In genomic region chr20:62461834-62462233, GRCh38 we compare ENCODE assay signal across 32 cellular contexts. TPM values are rescaled to one million over a fixed set of nuclear protein-coding genes. Genes with fewer than 3 reads are reported as not detected.
"Had no signal": no experiment of that assay in that cellular context is flagged by ENCODE, and none has a peak within 500 bp of the region (broad histone marks: within the 10 kb centered on the region; RNA-seq: fewer than 3 reads in every experiment).

No MANE protein-coding gene starts in this region.

- H3K36me3 ChIP-seq: left lung, lower lobe of right lung, neutrophil, right lobe of liver, tibial nerve, upper lobe of left lung, vagina had no signal

- DNase-seq: hypothalamus; immature natural killer cell; kidney; left lung; lower lobe of right lung; mammary epithelial cell; mesenchymal stem cell; naive thymus-derived CD8-positive, alpha-beta T cell; occipital lobe; psoas muscle; right lobe of liver; stimulated activated CD4-positive, alpha-beta T cell treated with anti-CD3 and anti-CD28 coated beads, Interleukin-12 subunit alpha, Interleukin-12 subunit beta, amount 100 ng/mL, for 4 hours; stimulated activated CD4-positive, alpha-beta T cell treated with anti-CD3 and anti-CD28 coated beads, Interleukin-15, amount 100 ng/mL, for 24 hours; stimulated activated CD4-positive, alpha-beta T cell treated with anti-CD3 and anti-CD28 coated beads, Interleukin-2, amount 100 ng/mL, for 24 hours; stimulated activated CD4-positive, alpha-beta T cell treated with anti-CD3 and anti-CD28 coated beads, Interleukin-4, amount 100 ng/mL, for 1 hour; stimulated activated naive B cell treated with anti-CD40 and anti-IgM and Interleukin-4, amounts not matched to agents 10 μg/mL and 1 μg/mL and 100 μg/mL, for 72 hours; stimulated activated naive CD8-positive, alpha-beta T cell treated with anti-CD3 and anti-CD28 coated beads, Interleukin-15, Interleukin-2, amounts not matched to agents 100 U/mL and 50 U/mL, for 24 hours had no signal

- H3K4me1 Mint-ChIP-seq: immature natural killer cell; naive thymus-derived CD8-positive, alpha-beta T cell; neural crest cell had no signal

- H3K4me1 ChIP-seq: left lung, lower lobe of right lung, parathyroid adenoma, psoas muscle, right lobe of liver, tibial nerve, vagina had no signal

- FAIRE-seq: islet of Langerhans, kidney had no signal

- H2AFZ ChIP-seq: parathyroid adenoma had no signal

- H3K27ac ChIP-seq: left lung, lower lobe of right lung, neutrophil, parathyroid adenoma, psoas muscle, right lobe of liver, tibial nerve, upper lobe of left lung, vagina had no signal

- H3K9me3 Mint-ChIP-seq: immature natural killer cell; naive thymus-derived CD8-positive, alpha-beta T cell; nephron; neural crest cell; stimulated activated naive B cell treated with anti-CD40 and anti-IgM and Interleukin-4, amounts not matched to agents 10 μg/mL and 1 μg/mL and 100 μg/mL, for 72 hours had no signal

- H3K36me3 Mint-ChIP-seq: immature natural killer cell; naive thymus-derived CD8-positive, alpha-beta T cell; stimulated activated naive B cell treated with anti-CD40 and anti-IgM and Interleukin-4, amounts not matched to agents 10 μg/mL and 1 μg/mL and 100 μg/mL, for 72 hours had no signal

- H3K9ac ChIP-seq: parathyroid adenoma had no signal

- H3K4me3 Mint-ChIP-seq: immature natural killer cell; naive thymus-derived CD8-positive, alpha-beta T cell; nephron; neural crest cell; stimulated activated naive B cell treated with anti-CD40 and anti-IgM and Interleukin-4, amounts not matched to agents 10 μg/mL and 1 μg/mL and 100 μg/mL, for 72 hours had no signal

- ATAC-seq: left lung; lower lobe of right lung; naive thymus-derived CD8-positive, alpha-beta T cell; right lobe of liver; stimulated activated naive B cell treated with anti-CD40 and anti-IgM and Interleukin-4, amounts not matched to agents 10 μg/mL and 1 μg/mL and 100 μg/mL, for 72 hours; stimulated activated naive CD8-positive, alpha-beta T cell treated with anti-CD3 and anti-CD28 coated beads, Interleukin-15, Interleukin-2, amounts not matched to agents 100 U/mL and 50 U/mL, for 24 hours had no signal

- H3K9me3 ChIP-seq: left lung, lower lobe of right lung, neutrophil, psoas muscle, right lobe of liver, tibial nerve, upper lobe of left lung, vagina had no signal

- H3K27ac Mint-ChIP-seq: immature natural killer cell; naive thymus-derived CD8-positive, alpha-beta T cell; nephron; stimulated activated naive B cell treated with anti-CD40 and anti-IgM and Interleukin-4, amounts not matched to agents 10 μg/mL and 1 μg/mL and 100 μg/mL, for 72 hours had no signal

- H3K27me3 ChIP-seq: right lobe of liver, vagina had no signal

- H3K79me2 ChIP-seq: parathyroid adenoma had no signal

- H3K4me3 ChIP-seq: left lung, lower lobe of right lung, psoas muscle, right lobe of liver, tibial nerve, upper lobe of left lung, vagina had no signal

RNA-seq across cellular contexts. Expression of gene GATA5, which starts 14.0 kb away (rescaled TPM):
- total RNA-seq: left colon; mammary epithelial cell; naive thymus-derived CD8-positive, alpha-beta T cell; neural crest cell; osteocyte; subcutaneous adipose tissue; temporal lobe had no signal
- polyA plus RNA-seq: immature natural killer cell; mammary epithelial cell; naive thymus-derived CD8-positive, alpha-beta T cell had no signal

RNA-seq across cellular contexts. Expression of gene RBBP8NL, which starts 34.5 kb away (rescaled TPM):
- total RNA-seq: naive thymus-derived CD8-positive, alpha-beta T cell; neural crest cell; occipital lobe; osteocyte; posterior vena cava; psoas muscle; right lobe of liver; skeletal muscle tissue; subcutaneous adipose tissue; temporal lobe; tibial nerve had no signal
- polyA plus RNA-seq: immature natural killer cell; liver; naive thymus-derived CD8-positive, alpha-beta T cell had no signal
